ENCODE assay signal across 14 cellular contexts in the genomic region with DNA sequence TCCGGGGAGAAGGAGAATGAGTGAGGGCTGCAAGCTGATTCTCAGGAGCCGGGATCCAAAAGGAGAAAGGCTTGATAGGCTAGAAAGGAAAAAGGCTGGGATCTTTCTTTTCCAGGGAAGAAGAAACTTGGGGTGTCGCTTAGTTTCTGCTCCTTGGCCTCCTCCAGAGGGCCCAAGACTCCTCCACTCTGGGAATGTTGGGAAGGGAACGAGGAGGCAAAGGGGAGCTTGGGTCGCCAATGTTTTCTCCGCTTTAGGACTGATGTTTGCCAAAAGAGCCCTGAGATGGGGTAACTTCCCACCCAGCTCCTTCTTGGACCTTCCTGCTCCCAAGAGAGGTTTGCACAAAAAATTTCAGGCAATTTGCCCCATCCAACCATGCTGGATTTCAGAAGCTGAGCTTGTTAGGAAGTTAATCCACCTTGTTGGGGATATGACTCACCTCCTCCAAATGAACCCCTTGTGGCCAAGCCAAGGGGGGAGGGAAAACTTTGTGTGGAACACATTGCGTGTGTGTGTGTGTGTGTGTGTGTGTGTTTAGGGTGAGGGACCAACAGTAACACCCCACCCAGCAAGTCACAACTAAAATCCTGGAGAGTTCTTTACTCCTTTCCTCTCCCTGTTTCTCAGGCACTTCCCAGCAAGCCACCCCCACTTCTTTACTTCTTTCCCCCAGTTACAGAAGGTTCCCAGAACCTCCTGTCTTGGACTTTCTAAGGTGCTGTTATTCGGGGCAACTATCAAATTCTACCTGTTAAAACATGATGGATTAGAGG. TPM values are rescaled to one million over a fixed set of nuclear protein-coding genes. Genes with fewer than 3 reads are reported as not detected.
DNase-seq lines count a peak whose midpoint lies in the region; ATAC-seq, FAIRE-seq and TF ChIP-seq lines count a peak whose summit lies in the region.
"Had no signal": no experiment of that assay in that cellular context is flagged by ENCODE, and none has a peak within 500 bp of the region (broad histone marks: within the 10 kb centered on the region; RNA-seq: fewer than 3 reads in every experiment).

No MANE protein-coding gene starts in this region.

- H3K9ac ChIP-seq in liver (ENCODE audit: low read depth in 1 of 2, low read length in 2 of 2) (no peak overlapping the region), HepG2 (ENCODE audit: insufficient read depth, low read depth, low read length) (no peak overlapping the region)

- no peaks in the 10 kb centered on the region for H3K9me3 Mint-ChIP-seq in endothelial cell (ENCODE audit: unreplicated experiment)
- H3K9me3 Mint-ChIP-seq in nephron, result no peaks in the 10 kb centered on the region

- intact Hi-C loops in HepG2 (cut with micrococcal nuclease; ENCODE audit: unreplicated experiment) (no loop called here), aorta (cut with DNase I) (no loop called here)

- in situ Hi-C loops in HepG2 (cut with HindIII; ENCODE audit: extremely low pct_ligation_motif_present, low pct_unique_long_range_greater_than_20kb), result no loop called here

- peaks cover 36% of the 10 kb centered on the region for H3K4me1 Mint-ChIP-seq in endothelial cell (ENCODE audit: unreplicated experiment)
- H3K4me1 Mint-ChIP-seq in nephron, result peaks cover 66% of the 10 kb centered on the region

- peaks cover 12% of the 10 kb centered on the region for H3K79me2 ChIP-seq in HepG2 (ENCODE audit: insufficient read depth, low read length)

- no peak for ATAC-seq in HepG2
- ATAC-seq in aorta (ENCODE audit: low FRiP score), result peak; percentile 30
- no peak for ATAC-seq in HG03342 (IDR thresholded peaks at IDR 0.05; ENCODE audit: unreplicated experiment)
- ATAC-seq in HG02588 (IDR thresholded peaks at IDR 0.05; ENCODE audit: unreplicated experiment), result no peak
- ATAC-seq: left cardiac atrium had no signal

- H3K36me3 Mint-ChIP-seq in endothelial cell (ENCODE audit: low read depth, unreplicated experiment) (no peaks in the 10 kb centered on the region), nephron (ENCODE audit: low read depth) (peaks cover 46% of the 10 kb centered on the region)

- TF ChIP-seq CTCF in liver (IDR thresholded peaks at IDR 0.05; ENCODE audit: low read depth, low read length, missing input control) (no peak), HepG2 (CRISPR knock-in tag; IDR thresholded peaks at IDR 0.05) (no peak), endothelial cell (IDR thresholded peaks at IDR 0.05; ENCODE audit: unreplicated experiment) (no peak), nephron (IDR thresholded peaks at IDR 0.05; ENCODE audit: unreplicated experiment in 3 of 3) (no peak)

- no peak overlapping the region for H3K4me2 ChIP-seq in HepG2 (ENCODE audit: low read depth, low read length)

- BruUV-seq in HepG2 (replicated peaks; lab: Mats Ljungman, UMichigan), result no TSS peak

- POLR2A ChIA-PET in HepG2 (lab: Yijun Ruan, JAX), result interaction anchor here (0.7 to 3.8 kb wide), 2 partner anchors 10 to 20 kb away, joined by 3 to 55 read pairs; partner anchors contain the start of gene HOXA4

- H2AFZ ChIP-seq in HepG2 (ENCODE audit: low read length), result no peak overlapping the region

- H3K27me3 ChIP-seq in liver (ENCODE audit: control insufficient read depth in 4 of 4, insufficient read depth in 4 of 4, low read length in 3 of 4) (peaks cover 0 to 29% (median 4%) of the 10 kb centered on the region in 4 donors), HepG2 (ENCODE audit: control insufficient read depth in 1 of 2, insufficient read depth in 2 of 2, low read length in 2 of 2) (no peaks in the 10 kb centered on the region), aorta (ENCODE audit: control insufficient read depth in 1 of 2, insufficient read depth in 2 of 2, low read length in 1 of 2) (no peaks in the 10 kb centered on the region)

- H3K4me3 ChIP-seq in liver (ENCODE audit: low read depth in 1 of 3, low read length in 3 of 3) (no peak overlapping the region), HepG2 (replicated peaks in 1 of 3; ENCODE audit: insufficient read depth in 1 of 3, low read depth in 2 of 3, low read length in 3 of 3) (no peak overlapping the region), aorta (ENCODE audit: low read length in 2 of 2) (peak overlapping the region; percentile 30 to 32)
- H3K4me3 ChIP-seq: body of pancreas had no signal

- DNase-seq in HepG2 (ENCODE audit: low spot score) (no peak), endothelial cell (ENCODE audit: low spot score) (no peak), aorta (peak; percentile 79)
- no peak for DNase-seq in stimulated activated CD4-positive, alpha-beta T cell treated with anti-CD3 and anti-CD28 coated beads, Interleukin-4, amount 100 ng/mL, for 1 hour
- DNase-seq: activated CD4-positive, alpha-beta T cell treated with anti-CD3 and anti-CD28 coated beads, Interleukin-2, amount 50 U/mL, for 1 hour; KG1; left cardiac atrium; stimulated activated CD4-positive, alpha-beta T cell treated with anti-CD3 and anti-CD28 coated beads, Interleukin-2, amount 100 ng/mL, for 48 hours had no signal

- no peak for TF ChIP-seq EP300 in HepG2 (IDR thresholded peaks at IDR 0.05; ENCODE audit: low read depth in 2 of 2, low read length in 2 of 2)
- TF ChIP-seq EP300 in HepG2 (CRISPR knock-in tag; IDR thresholded peaks at IDR 0.05; ENCODE audit: borderline replicate concordance), result no peak

- H3K4me1 ChIP-seq in liver (ENCODE audit: control insufficient read depth in 4 of 4, insufficient read depth in 4 of 4, low read length in 3 of 4) (peaks cover 0 to 3% (median 2%) of the 10 kb centered on the region in 4 donors), HepG2 (ENCODE audit: insufficient read depth, low read length) (peaks cover 12% of the 10 kb centered on the region; the same call in 1 of the 2 replicates), aorta (ENCODE audit: control insufficient read depth in 1 of 2, insufficient read depth in 2 of 2, low read length in 2 of 2) (peaks cover 0 to 6% of the 10 kb centered on the region in 2 donors)

- no peaks in the 10 kb centered on the region for H3K36me3 ChIP-seq in liver (ENCODE audit: control insufficient read depth in 4 of 4, insufficient read depth in 3 of 4, low read depth in 1 of 4, low read length in 3 of 4)
- H3K36me3 ChIP-seq in HepG2 (replicated peaks in 1 of 2; ENCODE audit: control insufficient read depth in 1 of 2, insufficient read depth in 2 of 2, low read length in 2 of 2), result peaks cover 2 to 9% of the 10 kb centered on the region in 2 experiments; a peak in 2 of 5 replicates
- H3K36me3 ChIP-seq in aorta (ENCODE audit: control insufficient read depth in 1 of 2, insufficient read depth in 2 of 2, low read length in 1 of 2), result no peaks in the 10 kb centered on the region

- CTCF ChIA-PET in HepG2 (lab: Yijun Ruan, JAX; ENCODE audit: low intra/inter-chr PET ratio, low total read pairs), result no interaction called here

- TF ChIP-seq RAD21 in liver (IDR thresholded peaks at IDR 0.05), result no peak
- no peak for TF ChIP-seq RAD21 in HepG2 (CRISPR knock-in tag; IDR thresholded peaks at IDR 0.05)

- H3K4me3 Mint-ChIP-seq in endothelial cell (ENCODE audit: unreplicated experiment) (peak overlapping the region; percentile 11), nephron (peak overlapping the region; percentile 96 to 99 (median 96))

- no peaks in the 10 kb centered on the region for H3K9me3 ChIP-seq in liver (ENCODE audit: control insufficient read depth in 4 of 4, low read length in 3 of 4)
- no peaks in the 10 kb centered on the region for H3K9me3 ChIP-seq in HepG2 (ENCODE audit: low read length)
- H3K9me3 ChIP-seq in aorta (ENCODE audit: control insufficient read depth, low read length), result no peaks in the 10 kb centered on the region
- H3K9me3 ChIP-seq: body of pancreas had no signal

- no peak for FAIRE-seq in HepG2 (lab: Jason Lieb, UNC)

- TF ChIP-seq POLR2A in HepG2 (IDR thresholded peaks at IDR 0.05; ENCODE audit: insufficient read depth in 1 of 2, low read depth in 2 of 2, low read length in 2 of 2), result no peak

- H3K27ac Mint-ChIP-seq in endothelial cell (ENCODE audit: unreplicated experiment), result no peak overlapping the region
- peak overlapping the region; percentile 99 to 100 (median 100) for H3K27ac Mint-ChIP-seq in nephron

- H3K27ac ChIP-seq in liver (ENCODE audit: low read depth in 1 of 2, low read length in 2 of 2) (peak overlapping the region; percentile 46 to 64), HepG2 (ENCODE audit: extremely low read length, insufficient read depth, low read length) (no peak overlapping the region), aorta (ENCODE audit: low read depth in 1 of 2, low read length in 2 of 2) (peak overlapping the region; percentile 72 to 93)

- peaks cover 5% of the 10 kb centered on the region; the same call in 1 of the 2 replicates for H4K20me1 ChIP-seq in HepG2 (ENCODE audit: insufficient read depth, low read length)

- 21% methylated on average over 8 of the region's 8 CpGs for WGBS in liver
- 89% methylated on average over 8 of the region's 8 CpGs for WGBS in HepG2 (ENCODE audit: low lambda C conversion rate)
- 4 to 5% methylated on average over 8 of the region's 8 CpGs for WGBS in aorta, 2 donors

- H3K27me3 Mint-ChIP-seq in endothelial cell (ENCODE audit: unreplicated experiment) (peaks cover 43% of the 10 kb centered on the region), nephron (ENCODE audit: low read depth) (peaks cover 6% of the 10 kb centered on the region)

RNA-seq across cellular contexts. Expression of gene HOXA2, which starts 8.7 kb away (rescaled TPM):
- under 1 TPM; 0.05 to 0.08 TPM for total RNA-seq in liver
- under 1 TPM; 0.08 to 0.13 TPM for polyA plus RNA-seq in liver
- 0.22 TPM in 1 of 2 replicates, not detected in the other for total RNA-seq in HepG2 (2016; rRNA removed; fragmentation: Illumina TruSeq; extraction: Trizol)
- 0.10 and 0.35 TPM in 2 replicates for total RNA-seq in HepG2 (2016; cell fraction: cytosol; rRNA removed; fragmentation: Illumina TruSeq; extraction: Trizol; ENCODE audit: low read depth)
- total RNA-seq in HepG2 (2016; cell fraction: insoluble cytoplasmic fraction; rRNA removed; fragmentation: Illumina TruSeq; extraction: Trizol), result 0.15 TPM in 1 of 2 replicates, not detected in the other
- total RNA-seq in HepG2 (2016; cell fraction: membrane; rRNA removed; fragmentation: Illumina TruSeq; extraction: Trizol), result 0.09 and 0.17 TPM in 2 replicates
- total RNA-seq in HepG2 (2016; cell fraction: nucleus; rRNA removed; fragmentation: Illumina TruSeq; extraction: Trizol), result 0.63 and 1.3 TPM in 2 replicates
- 0.20 and 0.29 TPM in 2 replicates for polyA plus RNA-seq in HepG2 (2011; rRNA removed)
- polyA plus RNA-seq in HepG2 (2011; cell fraction: cytosol; rRNA removed), result 0.03 and 0.08 TPM in 2 replicates
- polyA plus RNA-seq in HepG2 (2011; cell fraction: nucleus; rRNA removed), result 1.1 and 1.3 TPM in 2 replicates
- polyA plus RNA-seq in HepG2 (2012), result 0.21 and 0.27 TPM in 2 replicates
- 0.12 and 0.16 TPM in 2 replicates for polyA plus RNA-seq in HepG2 (2016; cell fraction: cytosol; fragmentation: Illumina TruSeq; extraction: Trizol; ENCODE audit: low read depth)
- polyA plus RNA-seq in HepG2 (2016; cell fraction: insoluble cytoplasmic fraction; fragmentation: Illumina TruSeq; extraction: Trizol; ENCODE audit: low read depth), result 0.15 and 0.48 TPM in 2 replicates
- polyA plus RNA-seq in HepG2 (2016; cell fraction: membrane; fragmentation: Illumina TruSeq; extraction: Trizol; ENCODE audit: low read depth), result 0.23 and 0.26 TPM in 2 replicates
- 2.9 and 3.3 TPM in 2 replicates for polyA plus RNA-seq in HepG2 (2016; cell fraction: nucleus; fragmentation: Illumina TruSeq; extraction: Trizol; ENCODE audit: insufficient read depth, low read depth)
- polyA minus RNA-seq in HepG2 (2011; rRNA and poly(A)+ RNA removed; ENCODE audit: low replicate concordance), result 0.24 TPM in 1 of 2 replicates, not detected in the other
- not detected in 2 replicates for polyA minus RNA-seq in HepG2 (2011; cell fraction: cytosol; rRNA and poly(A)+ RNA removed)
- polyA minus RNA-seq in HepG2 (2011; cell fraction: nucleus; rRNA and poly(A)+ RNA removed), result 1.5 and 1.9 TPM in 2 replicates
- total RNA-seq in endothelial cell (ENCODE audit: unreplicated experiment), result 1.1 TPM
- total RNA-seq in aorta, result 1 to 10 TPM; 1.6 to 4.7 TPM
- 1 to 10 TPM; 2.3 to 3.6 TPM for polyA plus RNA-seq in aorta
- total RNA-seq: A673 had no signal

RNA-seq across cellular contexts. Expression of gene HOXA1, which starts 15.4 kb away (rescaled TPM):
- under 1 TPM; 0.08 to 0.28 TPM for total RNA-seq in liver
- polyA plus RNA-seq in liver, result under 1 TPM; 0.17 to 0.25 TPM
- 0.20 TPM in 1 of 2 replicates, not detected in the other for total RNA-seq in HepG2 (2016; rRNA removed; fragmentation: Illumina TruSeq; extraction: Trizol)
- total RNA-seq in HepG2 (2016; cell fraction: cytosol; rRNA removed; fragmentation: Illumina TruSeq; extraction: Trizol; ENCODE audit: low read depth), result not detected in 2 replicates
- 0.11 TPM in 1 of 2 replicates, not detected in the other for total RNA-seq in HepG2 (2016; cell fraction: insoluble cytoplasmic fraction; rRNA removed; fragmentation: Illumina TruSeq; extraction: Trizol)
- total RNA-seq in HepG2 (2016; cell fraction: membrane; rRNA removed; fragmentation: Illumina TruSeq; extraction: Trizol), result 0.14 and 0.15 TPM in 2 replicates
- total RNA-seq in HepG2 (2016; cell fraction: nucleus; rRNA removed; fragmentation: Illumina TruSeq; extraction: Trizol), result not detected in 2 replicates
- polyA plus RNA-seq in HepG2 (2011; rRNA removed), result 0.18 and 0.31 TPM in 2 replicates
- 0.09 and 0.13 TPM in 2 replicates for polyA plus RNA-seq in HepG2 (2011; cell fraction: cytosol; rRNA removed)
- polyA plus RNA-seq in HepG2 (2011; cell fraction: nucleus; rRNA removed), result 0.71 and 0.92 TPM in 2 replicates
- 0.11 and 0.30 TPM in 2 replicates for polyA plus RNA-seq in HepG2 (2012)
- polyA plus RNA-seq in HepG2 (2016; cell fraction: cytosol; fragmentation: Illumina TruSeq; extraction: Trizol; ENCODE audit: low read depth), result 0.11 TPM in 1 of 2 replicates, not detected in the other
- 0.42 and 0.43 TPM in 2 replicates for polyA plus RNA-seq in HepG2 (2016; cell fraction: insoluble cytoplasmic fraction; fragmentation: Illumina TruSeq; extraction: Trizol; ENCODE audit: low read depth)
- 0.31 and 0.33 TPM in 2 replicates for polyA plus RNA-seq in HepG2 (2016; cell fraction: membrane; fragmentation: Illumina TruSeq; extraction: Trizol; ENCODE audit: low read depth)
- 1.0 and 1.4 TPM in 2 replicates for polyA plus RNA-seq in HepG2 (2016; cell fraction: nucleus; fragmentation: Illumina TruSeq; extraction: Trizol; ENCODE audit: insufficient read depth, low read depth)
- 0.05 and 0.10 TPM in 2 replicates for polyA minus RNA-seq in HepG2 (2011; rRNA and poly(A)+ RNA removed; ENCODE audit: low replicate concordance)
- polyA minus RNA-seq in HepG2 (2011; cell fraction: cytosol; rRNA and poly(A)+ RNA removed), result not detected in 2 replicates
- 0.25 and 0.52 TPM in 2 replicates for polyA minus RNA-seq in HepG2 (2011; cell fraction: nucleus; rRNA and poly(A)+ RNA removed)
- 3.5 TPM for total RNA-seq in endothelial cell (ENCODE audit: unreplicated experiment)
- 1 to 10 TPM; 1.3 to 1.6 TPM for total RNA-seq in aorta
- polyA plus RNA-seq in aorta, result under 1 TPM; 0.59 to 0.88 TPM
- total RNA-seq: A673, body of pancreas had no signal

RNA-seq across cellular contexts. Expression of gene HOXA4, which starts 19.4 kb away (rescaled TPM):
- total RNA-seq in liver (under 1 TPM; 0.17 to 0.28 TPM), HepG2 (2016; rRNA removed; fragmentation: Illumina TruSeq; extraction: Trizol) (1.8 and 2.4 TPM in 2 replicates), endothelial cell (ENCODE audit: unreplicated experiment) (0.31 TPM), aorta (10 to 100 TPM in 1 of 2 donors, 1 to 10 TPM in 1; 5.6 to 11.6 TPM)
- polyA plus RNA-seq in liver (1 to 10 TPM in 1 of 2 donors, under 1 TPM in 1; 0.32 to 1.1 TPM), HepG2 (2011; rRNA removed) (4.3 and 5.4 TPM in 2 replicates), aorta (10 to 100 TPM in 1 of 2 donors, 1 to 10 TPM in 1; 2.6 to 10.1 TPM)
- total RNA-seq in HepG2 (2016; cell fraction: cytosol; rRNA removed; fragmentation: Illumina TruSeq; extraction: Trizol; ENCODE audit: low read depth), result 2.0 and 2.2 TPM in 2 replicates
- total RNA-seq in HepG2 (2016; cell fraction: insoluble cytoplasmic fraction; rRNA removed; fragmentation: Illumina TruSeq; extraction: Trizol), result 1.0 and 2.0 TPM in 2 replicates
- total RNA-seq in HepG2 (2016; cell fraction: membrane; rRNA removed; fragmentation: Illumina TruSeq; extraction: Trizol), result 2.9 and 3.2 TPM in 2 replicates
- 0.53 and 1.8 TPM in 2 replicates for total RNA-seq in HepG2 (2016; cell fraction: nucleus; rRNA removed; fragmentation: Illumina TruSeq; extraction: Trizol)
- polyA plus RNA-seq in HepG2 (2011; cell fraction: cytosol; rRNA removed), result 4.7 and 6.2 TPM in 2 replicates
- polyA plus RNA-seq in HepG2 (2011; cell fraction: nucleus; rRNA removed), result 5.3 and 5.5 TPM in 2 replicates
- 5.2 and 7.3 TPM in 2 replicates for polyA plus RNA-seq in HepG2 (2012)
- polyA plus RNA-seq in HepG2 (2016; cell fraction: cytosol; fragmentation: Illumina TruSeq; extraction: Trizol; ENCODE audit: low read depth), result 7.9 and 8.8 TPM in 2 replicates
- polyA plus RNA-seq in HepG2 (2016; cell fraction: insoluble cytoplasmic fraction; fragmentation: Illumina TruSeq; extraction: Trizol; ENCODE audit: low read depth), result 7.2 and 9.1 TPM in 2 replicates
- polyA plus RNA-seq in HepG2 (2016; cell fraction: membrane; fragmentation: Illumina TruSeq; extraction: Trizol; ENCODE audit: low read depth), result 10.6 and 13.1 TPM in 2 replicates
- 9.4 and 10.8 TPM in 2 replicates for polyA plus RNA-seq in HepG2 (2016; cell fraction: nucleus; fragmentation: Illumina TruSeq; extraction: Trizol; ENCODE audit: insufficient read depth, low read depth)
- 0.56 and 2.4 TPM in 2 replicates for polyA minus RNA-seq in HepG2 (2011; rRNA and poly(A)+ RNA removed; ENCODE audit: low replicate concordance)
- 1.7 and 2.3 TPM in 2 replicates for polyA minus RNA-seq in HepG2 (2011; cell fraction: cytosol; rRNA and poly(A)+ RNA removed)
- 1.4 and 2.7 TPM in 2 replicates for polyA minus RNA-seq in HepG2 (2011; cell fraction: nucleus; rRNA and poly(A)+ RNA removed)
- total RNA-seq: A673 had no signal

RNA-seq across cellular contexts. Expression of gene HOXA5, which starts 32.3 kb away (rescaled TPM):
- 1 to 10 TPM in 1 of 2 donors, under 1 TPM in 1; 0.42 to 2.1 TPM for total RNA-seq in liver
- under 1 TPM; 0.40 to 0.90 TPM for polyA plus RNA-seq in liver
- 3.2 and 3.9 TPM in 2 replicates for total RNA-seq in HepG2 (2016; rRNA removed; fragmentation: Illumina TruSeq; extraction: Trizol)
- total RNA-seq in HepG2 (2016; cell fraction: cytosol; rRNA removed; fragmentation: Illumina TruSeq; extraction: Trizol; ENCODE audit: low read depth), result 0.71 and 0.97 TPM in 2 replicates
- 3.0 TPM in 2 replicates for total RNA-seq in HepG2 (2016; cell fraction: insoluble cytoplasmic fraction; rRNA removed; fragmentation: Illumina TruSeq; extraction: Trizol)
- 2.1 and 3.2 TPM in 2 replicates for total RNA-seq in HepG2 (2016; cell fraction: membrane; rRNA removed; fragmentation: Illumina TruSeq; extraction: Trizol)
- total RNA-seq in HepG2 (2016; cell fraction: nucleus; rRNA removed; fragmentation: Illumina TruSeq; extraction: Trizol), result 2.1 and 4.1 TPM in 2 replicates
- polyA plus RNA-seq in HepG2 (2011; rRNA removed), result 3.6 and 4.0 TPM in 2 replicates
- polyA plus RNA-seq in HepG2 (2011; cell fraction: cytosol; rRNA removed), result 2.0 TPM in 2 replicates
- 4.0 and 4.1 TPM in 2 replicates for polyA plus RNA-seq in HepG2 (2011; cell fraction: nucleus; rRNA removed)
- 2.3 TPM in 2 replicates for polyA plus RNA-seq in HepG2 (2012)
- 0.70 and 1.1 TPM in 2 replicates for polyA plus RNA-seq in HepG2 (2016; cell fraction: cytosol; fragmentation: Illumina TruSeq; extraction: Trizol; ENCODE audit: low read depth)
- polyA plus RNA-seq in HepG2 (2016; cell fraction: insoluble cytoplasmic fraction; fragmentation: Illumina TruSeq; extraction: Trizol; ENCODE audit: low read depth), result 4.1 and 4.3 TPM in 2 replicates
- 2.2 and 2.8 TPM in 2 replicates for polyA plus RNA-seq in HepG2 (2016; cell fraction: membrane; fragmentation: Illumina TruSeq; extraction: Trizol; ENCODE audit: low read depth)
- 6.4 and 8.6 TPM in 2 replicates for polyA plus RNA-seq in HepG2 (2016; cell fraction: nucleus; fragmentation: Illumina TruSeq; extraction: Trizol; ENCODE audit: insufficient read depth, low read depth)
- 0.98 and 2.8 TPM in 2 replicates for polyA minus RNA-seq in HepG2 (2011; rRNA and poly(A)+ RNA removed; ENCODE audit: low replicate concordance)
- polyA minus RNA-seq in HepG2 (2011; cell fraction: cytosol; rRNA and poly(A)+ RNA removed), result 1.1 and 2.2 TPM in 2 replicates
- polyA minus RNA-seq in HepG2 (2011; cell fraction: nucleus; rRNA and poly(A)+ RNA removed), result 2.7 and 3.4 TPM in 2 replicates
- total RNA-seq in endothelial cell (ENCODE audit: unreplicated experiment), result 0.59 TPM
- 10 to 100 TPM in 1 of 2 donors, 1 to 10 TPM in 1; 8.0 to 11.8 TPM for total RNA-seq in aorta
- polyA plus RNA-seq in aorta, result 1 to 10 TPM; 1.6 to 2.7 TPM
- total RNA-seq: A673 had no signal

RNA-seq across cellular contexts. Expression of gene HOXA6, which starts 36.4 kb away (rescaled TPM):
- total RNA-seq in liver (under 1 TPM in 1 of 2 donors, not detected in 1; 0.23 TPM), HepG2 (2016; rRNA removed; fragmentation: Illumina TruSeq; extraction: Trizol) (0.95 and 1.3 TPM in 2 replicates), endothelial cell (ENCODE audit: unreplicated experiment) (not detected), aorta (1 to 10 TPM; 6.3 to 7.6 TPM)
- polyA plus RNA-seq in liver (not detected), HepG2 (2011; rRNA removed) (0.68 and 1.5 TPM in 2 replicates), aorta (under 1 TPM in 1 of 2 donors, not detected in 1; 0.97 TPM)
- 0.71 TPM in 1 of 2 replicates, not detected in the other for total RNA-seq in HepG2 (2016; cell fraction: cytosol; rRNA removed; fragmentation: Illumina TruSeq; extraction: Trizol; ENCODE audit: low read depth)
- 0.79 and 1.2 TPM in 2 replicates for total RNA-seq in HepG2 (2016; cell fraction: insoluble cytoplasmic fraction; rRNA removed; fragmentation: Illumina TruSeq; extraction: Trizol)
- total RNA-seq in HepG2 (2016; cell fraction: membrane; rRNA removed; fragmentation: Illumina TruSeq; extraction: Trizol), result 0.41 and 0.65 TPM in 2 replicates
- total RNA-seq in HepG2 (2016; cell fraction: nucleus; rRNA removed; fragmentation: Illumina TruSeq; extraction: Trizol), result 1.1 and 3.7 TPM in 2 replicates
- polyA plus RNA-seq in HepG2 (2011; cell fraction: cytosol; rRNA removed), result 0.38 and 0.74 TPM in 2 replicates
- polyA plus RNA-seq in HepG2 (2011; cell fraction: nucleus; rRNA removed), result 4.3 and 4.7 TPM in 2 replicates
- 0.47 and 0.68 TPM in 2 replicates for polyA plus RNA-seq in HepG2 (2012)
- 0.18 TPM in 1 of 2 replicates, not detected in the other for polyA plus RNA-seq in HepG2 (2016; cell fraction: cytosol; fragmentation: Illumina TruSeq; extraction: Trizol; ENCODE audit: low read depth)
- 0.94 and 0.99 TPM in 2 replicates for polyA plus RNA-seq in HepG2 (2016; cell fraction: insoluble cytoplasmic fraction; fragmentation: Illumina TruSeq; extraction: Trizol; ENCODE audit: low read depth)
- polyA plus RNA-seq in HepG2 (2016; cell fraction: membrane; fragmentation: Illumina TruSeq; extraction: Trizol; ENCODE audit: low read depth), result 0.22 TPM in 1 of 2 replicates, not detected in the other
- 3.5 and 4.1 TPM in 2 replicates for polyA plus RNA-seq in HepG2 (2016; cell fraction: nucleus; fragmentation: Illumina TruSeq; extraction: Trizol; ENCODE audit: insufficient read depth, low read depth)
- polyA minus RNA-seq in HepG2 (2011; rRNA and poly(A)+ RNA removed; ENCODE audit: low replicate concordance), result 1.2 and 2.5 TPM in 2 replicates
- 0.79 TPM in 1 of 2 replicates, not detected in the other for polyA minus RNA-seq in HepG2 (2011; cell fraction: cytosol; rRNA and poly(A)+ RNA removed)
- polyA minus RNA-seq in HepG2 (2011; cell fraction: nucleus; rRNA and poly(A)+ RNA removed), result 2.1 and 3.0 TPM in 2 replicates
- total RNA-seq: A673, body of pancreas, left cardiac atrium had no signal

Comparison
In these comparisons a context has a peak if more than half of its experiments do, and no peak if none do; other contexts are left out.
1. H3K4me3 ChIP-seq: peak in aorta (2 of 2); none in liver (0 of 3) and HepG2 (0 of 3).
2. DNase-seq: peak in aorta (2 of 2); none in HepG2 (single experiment), endothelial cell (single experiment) and stimulated activated CD4-positive, alpha-beta T cell treated with anti-CD3 and anti-CD28 coated beads, Interleukin-4, amount 100 ng/mL, for 1 hour (single experiment).